Comparison of ENCODE assay signal across 1 cellular context in the genomic region with DNA sequence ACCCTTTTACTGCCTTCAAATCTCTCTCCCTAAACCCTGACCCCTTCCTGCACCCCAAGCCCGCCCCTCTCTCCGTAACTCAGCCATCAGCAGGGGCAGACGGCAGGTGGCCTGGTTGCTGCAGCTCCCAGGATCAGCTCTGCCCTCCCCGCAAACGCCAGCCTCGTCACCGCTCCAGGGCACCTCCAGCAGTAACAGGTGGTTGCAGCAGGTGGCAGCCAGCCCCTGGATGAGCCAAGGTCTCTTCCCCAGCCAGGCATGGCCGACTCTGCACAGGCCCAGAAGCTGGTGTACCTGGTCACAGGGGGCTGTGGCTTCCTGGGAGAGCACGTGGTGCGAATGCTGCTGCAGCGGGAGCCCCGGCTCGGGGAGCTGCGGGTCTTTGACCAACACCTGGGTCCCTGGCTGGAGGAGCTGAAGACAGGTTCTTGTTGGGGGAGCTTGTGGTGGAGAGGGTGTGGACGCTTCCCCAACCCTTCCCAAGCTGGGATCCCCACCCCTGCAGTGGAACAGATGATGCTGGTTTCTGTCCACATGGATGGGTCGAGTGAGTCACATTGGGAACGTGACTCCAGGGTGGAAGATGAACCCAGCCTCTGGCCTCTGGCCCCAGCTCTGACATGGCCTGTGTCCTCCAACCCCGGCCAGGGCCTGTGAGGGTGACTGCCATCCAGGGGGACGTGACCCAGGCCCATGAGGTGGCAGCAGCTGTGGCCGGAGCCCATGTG.
TF ChIP-seq lines count a peak whose summit lies in the region.

No MANE protein-coding gene starts in this region.

TF ChIP-seq in HepG2, 621 proteins besides CTCF, POLR2A, EP300 and RAD21 (continued from another document and continues in another):
- peak; percentile 66; the same call in 1 of the 2 replicates for TF ChIP-seq ZNF160 (CRISPR knock-in tag; IDR thresholded peaks at IDR 0.05)
- TF ChIP-seq ZNF501 (CRISPR knock-in tag; IDR thresholded peaks at IDR 0.05): peak; percentile 92
- peak; percentile 77 for TF ChIP-seq MEIS1 (CRISPR knock-in tag; IDR thresholded peaks at IDR 0.05; ENCODE audit: borderline replicate concordance)
- TF ChIP-seq ZNF563 (CRISPR knock-in tag; IDR thresholded peaks at IDR 0.05): peak; percentile 24; the same call in 1 of the 2 replicates
- TF ChIP-seq MAZ (IDR thresholded peaks at IDR 0.05; ENCODE audit: borderline replicate concordance, low read depth, low read length): no peak
- peak; percentile 95 for TF ChIP-seq MAZ (CRISPR knock-in tag; IDR thresholded peaks at IDR 0.05; ENCODE audit: low read depth)
- 0 out of 2 replicates have a peak, but pooled peaks have one; percentile 7 for TF ChIP-seq NFYC (CRISPR knock-in tag; IDR thresholded peaks at IDR 0.05)
- peak; percentile 61; the same call in 1 of the 2 replicates for TF ChIP-seq ARNT2 (CRISPR knock-in tag; IDR thresholded peaks at IDR 0.05; ENCODE audit: low read depth)
- TF ChIP-seq RNF2 (conservative IDR thresholded peaks at IDR 0.05; ENCODE audit: low read depth): peak; percentile 51; the same call in 1 of the 2 replicates
- TF ChIP-seq, protein P1, sequence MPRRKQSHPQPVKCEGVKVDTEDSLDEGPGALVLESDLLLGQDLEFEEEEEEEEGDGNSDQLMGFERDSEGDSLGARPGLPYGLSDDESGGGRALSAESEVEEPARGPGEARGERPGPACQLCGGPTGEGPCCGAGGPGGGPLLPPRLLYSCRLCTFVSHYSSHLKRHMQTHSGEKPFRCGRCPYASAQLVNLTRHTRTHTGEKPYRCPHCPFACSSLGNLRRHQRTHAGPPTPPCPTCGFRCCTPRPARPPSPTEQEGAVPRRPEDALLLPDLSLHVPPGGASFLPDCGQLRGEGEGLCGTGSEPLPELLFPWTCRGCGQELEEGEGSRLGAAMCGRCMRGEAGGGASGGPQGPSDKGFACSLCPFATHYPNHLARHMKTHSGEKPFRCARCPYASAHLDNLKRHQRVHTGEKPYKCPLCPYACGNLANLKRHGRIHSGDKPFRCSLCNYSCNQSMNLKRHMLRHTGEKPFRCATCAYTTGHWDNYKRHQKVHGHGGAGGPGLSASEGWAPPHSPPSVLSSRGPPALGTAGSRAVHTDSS (CRISPR knock-in tag; conservative IDR thresholded peaks at IDR 0.05): 0 out of 2 replicates have a peak, but pooled peaks have one; percentile 72
- no peak for TF ChIP-seq SP1 (IDR thresholded peaks at IDR 0.05)
- 0 out of 2 replicates have a peak, but pooled peaks have one; percentile 40 for TF ChIP-seq SP1 (CRISPR knock-in tag; IDR thresholded peaks at IDR 0.05)
- TF ChIP-seq ZMAT3 (CRISPR knock-in tag; conservative IDR thresholded peaks at IDR 0.05): no peak; the same call in 1 of the 2 replicates
- no peak for TF ChIP-seq HNRNPUL1 (IDR thresholded peaks at IDR 0.05; ENCODE audit: low read depth, low read length)
- TF ChIP-seq KLF13 (CRISPR knock-in tag; IDR thresholded peaks at IDR 0.05): peak; percentile 24; the same call in 1 of the 2 replicates
- TF ChIP-seq, protein P2, sequence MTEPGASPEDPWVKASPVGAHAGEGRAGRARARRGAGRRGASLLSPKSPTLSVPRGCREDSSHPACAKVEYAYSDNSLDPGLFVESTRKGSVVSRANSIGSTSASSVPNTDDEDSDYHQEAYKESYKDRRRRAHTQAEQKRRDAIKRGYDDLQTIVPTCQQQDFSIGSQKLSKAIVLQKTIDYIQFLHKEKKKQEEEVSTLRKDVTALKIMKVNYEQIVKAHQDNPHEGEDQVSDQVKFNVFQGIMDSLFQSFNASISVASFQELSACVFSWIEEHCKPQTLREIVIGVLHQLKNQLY (CRISPR knock-in tag; IDR thresholded peaks at IDR 0.05): no peak; the same call in 1 of the 2 replicates
- TF ChIP-seq ZNF124 (CRISPR knock-in tag; IDR thresholded peaks at IDR 0.05): peak; percentile 20; the same call in 1 of the 2 replicates
- TF ChIP-seq ARHGAP35 (CRISPR knock-in tag; IDR thresholded peaks at IDR 0.05; ENCODE audit: borderline replicate concordance): no peak; the same call in 1 of the 2 replicates
- TF ChIP-seq ARNTL (CRISPR knock-in tag; IDR thresholded peaks at IDR 0.05): peak; percentile 83; the same call in 1 of the 2 replicates
- TF ChIP-seq ZFP36L2 (CRISPR knock-in tag; IDR thresholded peaks at IDR 0.05): no peak
- peak; percentile 71; the same call in 1 of the 2 replicates for TF ChIP-seq REL (CRISPR knock-in tag; conservative IDR thresholded peaks at IDR 0.05)
- TF ChIP-seq ZNF766 (CRISPR knock-in tag; IDR thresholded peaks at IDR 0.05; ENCODE audit: borderline replicate concordance): 0 out of 2 replicates have a peak, but pooled peaks have one; percentile 43
- TF ChIP-seq, protein P3, sequence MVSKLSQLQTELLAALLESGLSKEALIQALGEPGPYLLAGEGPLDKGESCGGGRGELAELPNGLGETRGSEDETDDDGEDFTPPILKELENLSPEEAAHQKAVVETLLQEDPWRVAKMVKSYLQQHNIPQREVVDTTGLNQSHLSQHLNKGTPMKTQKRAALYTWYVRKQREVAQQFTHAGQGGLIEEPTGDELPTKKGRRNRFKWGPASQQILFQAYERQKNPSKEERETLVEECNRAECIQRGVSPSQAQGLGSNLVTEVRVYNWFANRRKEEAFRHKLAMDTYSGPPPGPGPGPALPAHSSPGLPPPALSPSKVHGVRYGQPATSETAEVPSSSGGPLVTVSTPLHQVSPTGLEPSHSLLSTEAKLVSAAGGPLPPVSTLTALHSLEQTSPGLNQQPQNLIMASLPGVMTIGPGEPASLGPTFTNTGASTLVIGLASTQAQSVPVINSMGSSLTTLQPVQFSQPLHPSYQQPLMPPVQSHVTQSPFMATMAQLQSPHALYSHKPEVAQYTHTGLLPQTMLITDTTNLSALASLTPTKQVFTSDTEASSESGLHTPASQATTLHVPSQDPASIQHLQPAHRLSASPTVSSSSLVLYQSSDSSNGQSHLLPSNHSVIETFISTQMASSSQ (IDR thresholded peaks at IDR 0.05; ENCODE audit: low read depth): no peak
- TF ChIP-seq, protein P3 (CRISPR knock-in tag; IDR thresholded peaks at IDR 0.05; ENCODE audit: borderline replicate concordance): peak; percentile 22; the same call in 1 of the 2 replicates
- TF ChIP-seq ZNF136 (CRISPR knock-in tag; IDR thresholded peaks at IDR 0.05; ENCODE audit: low read depth): peak; percentile 93
- peak; percentile 91 for TF ChIP-seq TARDBP (CRISPR knock-in tag; IDR thresholded peaks at IDR 0.05)
- TF ChIP-seq, protein P4, sequence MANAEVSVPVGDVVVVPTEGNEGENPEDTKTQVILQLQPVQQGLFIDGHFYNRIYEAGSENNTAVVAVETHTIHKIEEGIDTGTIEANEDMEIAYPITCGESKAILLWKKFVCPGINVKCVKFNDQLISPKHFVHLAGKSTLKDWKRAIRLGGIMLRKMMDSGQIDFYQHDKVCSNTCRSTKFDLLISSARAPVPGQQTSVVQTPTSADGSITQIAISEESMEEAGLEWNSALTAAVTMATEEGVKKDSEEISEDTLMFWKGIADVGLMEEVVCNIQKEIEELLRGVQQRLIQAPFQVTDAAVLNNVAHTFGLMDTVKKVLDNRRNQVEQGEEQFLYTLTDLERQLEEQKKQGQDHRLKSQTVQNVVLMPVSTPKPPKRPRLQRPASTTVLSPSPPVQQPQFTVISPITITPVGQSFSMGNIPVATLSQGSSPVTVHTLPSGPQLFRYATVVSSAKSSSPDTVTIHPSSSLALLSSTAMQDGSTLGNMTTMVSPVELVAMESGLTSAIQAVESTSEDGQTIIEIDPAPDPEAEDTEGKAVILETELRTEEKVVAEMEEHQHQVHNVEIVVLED (CRISPR knock-in tag; IDR thresholded peaks at IDR 0.05; ENCODE audit: borderline replicate concordance): peak; percentile 70; the same call in 1 of the 2 replicates
- peak; percentile 53; the same call in 1 of the 2 replicates for TF ChIP-seq ZNF331 (CRISPR knock-in tag; IDR thresholded peaks at IDR 0.05)
- TF ChIP-seq, protein P5, sequence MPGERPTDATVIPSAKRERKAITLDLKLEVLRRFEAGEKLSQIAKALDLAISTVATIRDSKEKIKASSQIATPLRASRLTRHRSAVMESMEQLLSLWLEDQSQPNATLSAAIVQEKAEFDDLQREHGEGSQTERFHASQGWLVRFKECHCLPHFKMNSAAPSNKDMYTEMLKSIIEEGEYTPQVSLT (CRISPR knock-in tag; IDR thresholded peaks at IDR 0.05; ENCODE audit: borderline replicate concordance, low read depth): peak; percentile 85; the same call in 1 of the 2 replicates
- no peak for TF ChIP-seq DR1 (CRISPR knock-in tag; IDR thresholded peaks at IDR 0.05)
- peak; percentile 85 for TF ChIP-seq ESRRA (CRISPR knock-in tag; IDR thresholded peaks at IDR 0.05; ENCODE audit: low read depth)
- 0 out of 2 replicates have a peak, but pooled peaks have one; percentile 18 for TF ChIP-seq ZNF205 (CRISPR knock-in tag; IDR thresholded peaks at IDR 0.05)
- TF ChIP-seq, protein P6, sequence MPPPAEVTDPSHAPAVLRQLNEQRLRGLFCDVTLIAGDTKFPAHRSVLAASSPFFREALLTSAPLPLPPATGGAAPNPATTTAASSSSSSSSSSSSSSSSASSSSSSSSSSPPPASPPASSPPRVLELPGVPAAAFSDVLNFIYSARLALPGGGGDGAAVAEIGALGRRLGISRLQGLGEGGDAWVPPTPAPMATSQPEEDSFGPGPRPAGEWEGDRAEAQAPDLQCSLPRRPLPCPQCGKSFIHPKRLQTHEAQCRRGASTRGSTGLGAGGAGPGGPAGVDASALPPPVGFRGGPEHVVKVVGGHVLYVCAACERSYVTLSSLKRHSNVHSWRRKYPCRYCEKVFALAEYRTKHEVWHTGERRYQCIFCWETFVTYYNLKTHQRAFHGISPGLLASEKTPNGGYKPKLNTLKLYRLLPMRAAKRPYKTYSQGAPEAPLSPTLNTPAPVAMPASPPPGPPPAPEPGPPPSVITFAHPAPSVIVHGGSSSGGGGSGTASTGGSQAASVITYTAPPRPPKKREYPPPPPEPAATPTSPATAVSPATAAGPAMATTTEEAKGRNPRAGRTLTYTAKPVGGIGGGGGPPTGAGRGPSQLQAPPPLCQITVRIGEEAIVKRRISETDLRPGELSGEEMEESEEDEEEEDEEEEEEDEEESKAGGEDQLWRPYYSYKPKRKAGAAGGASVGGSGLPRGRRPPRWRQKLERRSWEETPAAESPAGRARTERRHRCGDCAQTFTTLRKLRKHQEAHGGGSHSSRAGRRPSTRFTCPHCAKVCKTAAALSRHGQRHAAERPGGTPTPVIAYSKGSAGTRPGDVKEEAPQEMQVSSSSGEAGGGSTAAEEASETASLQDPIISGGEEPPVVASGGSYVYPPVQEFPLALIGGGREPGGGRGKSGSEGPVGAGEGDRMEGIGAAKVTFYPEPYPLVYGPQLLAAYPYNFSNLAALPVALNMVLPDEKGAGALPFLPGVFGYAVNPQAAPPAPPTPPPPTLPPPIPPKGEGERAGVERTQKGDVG (CRISPR knock-in tag; IDR thresholded peaks at IDR 0.05; ENCODE audit: borderline replicate concordance): peak; percentile 75; the same call in 1 of the 2 replicates
- TF ChIP-seq ZNF547 (CRISPR knock-in tag; IDR thresholded peaks at IDR 0.05): peak; percentile 95
- peak; percentile 77; the same call in 1 of the 2 replicates for TF ChIP-seq ZNF556 (CRISPR knock-in tag; IDR thresholded peaks at IDR 0.05; ENCODE audit: borderline replicate concordance)
- peak; percentile 54; the same call in 1 of the 2 replicates for TF ChIP-seq ZNF775 (CRISPR knock-in tag; IDR thresholded peaks at IDR 0.05; ENCODE audit: borderline replicate concordance)
- TF ChIP-seq, protein P7, sequence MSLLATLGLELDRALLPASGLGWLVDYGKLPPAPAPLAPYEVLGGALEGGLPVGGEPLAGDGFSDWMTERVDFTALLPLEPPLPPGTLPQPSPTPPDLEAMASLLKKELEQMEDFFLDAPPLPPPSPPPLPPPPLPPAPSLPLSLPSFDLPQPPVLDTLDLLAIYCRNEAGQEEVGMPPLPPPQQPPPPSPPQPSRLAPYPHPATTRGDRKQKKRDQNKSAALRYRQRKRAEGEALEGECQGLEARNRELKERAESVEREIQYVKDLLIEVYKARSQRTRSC (CRISPR knock-in tag; IDR thresholded peaks at IDR 0.05; ENCODE audit: low read depth): peak; percentile 17; the same call in 1 of the 2 replicates
- TF ChIP-seq, protein P8, sequence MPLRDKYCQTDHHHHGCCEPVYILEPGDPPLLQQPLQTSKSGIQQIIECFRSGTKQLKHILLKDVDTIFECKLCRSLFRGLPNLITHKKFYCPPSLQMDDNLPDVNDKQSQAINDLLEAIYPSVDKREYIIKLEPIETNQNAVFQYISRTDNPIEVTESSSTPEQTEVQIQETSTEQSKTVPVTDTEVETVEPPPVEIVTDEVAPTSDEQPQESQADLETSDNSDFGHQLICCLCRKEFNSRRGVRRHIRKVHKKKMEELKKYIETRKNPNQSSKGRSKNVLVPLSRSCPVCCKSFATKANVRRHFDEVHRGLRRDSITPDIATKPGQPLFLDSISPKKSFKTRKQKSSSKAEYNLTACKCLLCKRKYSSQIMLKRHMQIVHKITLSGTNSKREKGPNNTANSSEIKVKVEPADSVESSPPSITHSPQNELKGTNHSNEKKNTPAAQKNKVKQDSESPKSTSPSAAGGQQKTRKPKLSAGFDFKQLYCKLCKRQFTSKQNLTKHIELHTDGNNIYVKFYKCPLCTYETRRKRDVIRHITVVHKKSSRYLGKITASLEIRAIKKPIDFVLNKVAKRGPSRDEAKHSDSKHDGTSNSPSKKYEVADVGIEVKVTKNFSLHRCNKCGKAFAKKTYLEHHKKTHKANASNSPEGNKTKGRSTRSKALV (CRISPR knock-in tag; IDR thresholded peaks at IDR 0.05): 0 out of 2 replicates have a peak, but pooled peaks have one; percentile 47
- TF ChIP-seq ZNF251 (CRISPR knock-in tag; IDR thresholded peaks at IDR 0.05): peak; percentile 46; the same call in 1 of the 2 replicates
- 0 out of 2 replicates have a peak, but pooled peaks have one; percentile 71 for TF ChIP-seq RARG (CRISPR knock-in tag; IDR thresholded peaks at IDR 0.05; ENCODE audit: low read depth)
- TF ChIP-seq IKZF1 (IDR thresholded peaks at IDR 0.05): no peak
- no peak for TF ChIP-seq PRMT3 (CRISPR knock-in tag; IDR thresholded peaks at IDR 0.05; ENCODE audit: borderline replicate concordance, low read depth)
- TF ChIP-seq NR2F2 (IDR thresholded peaks at IDR 0.05; ENCODE audit: borderline replicate concordance, low read depth): 0 out of 2 replicates have a peak, but pooled peaks have one; percentile 8
- TF ChIP-seq BORCS8-MEF2B (CRISPR knock-in tag; IDR thresholded peaks at IDR 0.05): peak; percentile 85; the same call in 1 of the 2 replicates
- TF ChIP-seq ZNF292 (CRISPR knock-in tag; IDR thresholded peaks at IDR 0.05; ENCODE audit: borderline replicate concordance, low read depth): peak; percentile 79
- peak; percentile 72; the same call in 1 of the 2 replicates for TF ChIP-seq WIZ (CRISPR knock-in tag; IDR thresholded peaks at IDR 0.05)
- TF ChIP-seq KLF16 (CRISPR knock-in tag; IDR thresholded peaks at IDR 0.05): peak; percentile 35 to 51; a peak in 2 of 4 replicates
- peak; percentile 65 for TF ChIP-seq ELF1 (CRISPR knock-in tag; IDR thresholded peaks at IDR 0.05)
